1 cellular context compared by ENCODE assay signal in the genomic region with DNA sequence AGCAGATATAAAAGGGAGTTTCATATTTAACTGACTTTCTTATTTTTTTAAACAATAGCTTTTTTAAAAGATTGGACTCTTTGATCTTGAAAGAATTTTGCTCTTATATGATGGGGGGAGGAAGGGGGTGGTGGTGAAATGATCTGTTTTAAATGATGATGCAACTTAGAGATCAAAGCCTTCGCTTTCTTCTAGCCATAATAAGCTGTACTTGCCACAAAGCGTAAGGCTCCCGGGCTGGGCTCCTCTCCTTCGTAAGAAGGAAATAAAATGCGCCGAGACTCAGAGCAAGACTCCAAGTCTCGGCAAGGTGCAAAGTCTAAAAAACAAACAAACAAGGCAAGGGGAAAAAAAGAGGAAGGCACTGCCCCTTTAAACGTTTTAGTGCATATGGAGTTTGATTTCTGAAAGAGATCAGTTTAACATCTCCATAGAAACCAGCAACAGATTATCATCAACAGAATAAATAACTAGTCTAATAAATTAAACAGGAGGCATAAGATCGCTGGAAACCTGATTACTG.
TF ChIP-seq lines count a peak whose summit lies in the region.

No MANE protein-coding gene starts in this region.

TF ChIP-seq in H1, 55 proteins besides CTCF, POLR2A, EP300 and RAD21 (continued from another document):
- no peak for TF ChIP-seq JUN (IDR thresholded peaks at IDR 0.05; ENCODE audit: low read depth, low read length)
TF ChIP-seq in H1: peak in this region for 2.
